8 cellular contexts compared by ENCODE assay signal in genomic region chr16:86563489-86564345, GRCh38. TPM values are rescaled to one million over a fixed set of nuclear protein-coding genes. Genes with fewer than 3 reads are reported as not detected.
DNase-seq lines count a peak whose midpoint lies in the region; ATAC-seq and TF ChIP-seq lines count a peak whose summit lies in the region.

No MANE protein-coding gene starts in this region.

- H3K4me2 ChIP-seq in mammary epithelial cell (ENCODE audit: insufficient read depth, low read depth, low read length) = peak overlapping the region; percentile 77

- dilution Hi-C loops in mammary epithelial cell (cut with HindIII; ENCODE audit: low sequenced_read_pairs) = no loop called here

- in situ Hi-C loops in mammary epithelial cell (cut with MboI; ENCODE audit: low sequenced_read_pairs in 2 of 2) = loop anchor here (10.0 to 25.0 kb wide), 4 partner anchors 501 to 824 kb away; partner anchors contain the start of genes FBXO31 (in 1 of the 2) and MAP1LC3B (in 1 of the 2)

- CTCF ChIA-PET in mammary epithelial cell (lab: Charles Lee; ENCODE audit: low non-redundant PET) = interaction anchor here (0.6 to 1.2 kb wide), 5 partner anchors 197 to 720 kb away, joined by 3 to 7 read pairs (median 3); no protein-coding TSS in a partner anchor

- ATAC-seq in HG02981 (IDR thresholded peaks at IDR 0.05; ENCODE audit: unreplicated experiment) (peak; percentile 60), GM21390 (IDR thresholded peaks at IDR 0.05; ENCODE audit: unreplicated experiment) (no peak)

- H2AFZ ChIP-seq in mammary epithelial cell (ENCODE audit: low read depth, low read length) = peak overlapping the region; percentile 86

- no peaks in the 10 kb centered on the region for H3K27me3 ChIP-seq in mammary epithelial cell (ENCODE audit: insufficient read depth, low read length)

- BruUV-seq in mammary epithelial cell (replicated peaks; lab: Mats Ljungman, UMichigan) = no TSS peak

- H3K9me3 ChIP-seq in mammary epithelial cell (replicated peaks; ENCODE audit: insufficient read depth, low read length) = no peaks in the 10 kb centered on the region

- H4K20me1 ChIP-seq in mammary epithelial cell (ENCODE audit: insufficient read depth, low read length) = no peaks in the 10 kb centered on the region

- peak; percentile 89 for DNase-seq in GM03348 (ENCODE audit: low spot score)
- DNase-seq in NCI-H2227 (lab: John Stamatoyannopoulos, UW; ENCODE audit: unreplicated experiment) = peak; percentile 86
- DNase-seq in mammary epithelial cell = peak; percentile 81
- DNase-seq in islet precursor cell = peak; percentile 92
- peak; percentile 90 for DNase-seq in stimulated activated CD4-positive, alpha-beta T cell treated with anti-CD3 and anti-CD28 coated beads, Interleukin-15, amount 100 ng/mL, for 24 hours

- TF ChIP-seq CTCF in VCaP (conservative IDR thresholded peaks at IDR 0.05) (peak; percentile 89), mammary epithelial cell (conservative IDR thresholded peaks at IDR 0.05 in 1 of 2, IDR thresholded peaks at IDR 0.05 in 1 of 2; ENCODE audit: extremely low read depth in 1 of 2, insufficient read depth in 1 of 2, low read depth in 1 of 2, low read length in 2 of 2) (peak; percentile 100)

- intact Hi-C loops in mammary epithelial cell (cut with micrococcal nuclease) = loop anchor here (1.0 to 5.0 kb wide), 10 partner anchors 311 to 1309 kb away; no protein-coding TSS in a partner anchor

- H3K79me2 ChIP-seq in mammary epithelial cell (ENCODE audit: insufficient read depth, low read length) = peaks cover 10% of the 10 kb centered on the region

- H3K36me3 ChIP-seq in mammary epithelial cell (ENCODE audit: insufficient read depth, low read length) = no peaks in the 10 kb centered on the region

- H3K27ac ChIP-seq in VCaP (no peak overlapping the region), mammary epithelial cell (ENCODE audit: insufficient read depth, low read depth, low read length) (no peak overlapping the region)

- H3K4me3 ChIP-seq in mammary epithelial cell (replicated peaks in 1 of 3; ENCODE audit: insufficient read depth in 1 of 3, low read depth in 2 of 3, low read length in 3 of 3) = peak overlapping the region; percentile 11 to 38 (median 12)

- WGBS in mammary epithelial cell (ENCODE audit: low coverage, missing lambda C conversion rate) = 3% methylated on average over 38 of the region's 41 CpGs

- H3K4me1 ChIP-seq in mammary epithelial cell (ENCODE audit: insufficient read depth, low read length) = peaks cover 11% of the 10 kb centered on the region

- no peak overlapping the region for H3K9ac ChIP-seq in mammary epithelial cell (ENCODE audit: insufficient read depth, low read length)

RNA-seq across cellular contexts. Expression of gene FOXC2, which starts 2.9 kb away (rescaled TPM):
- 10 to 100 TPM in 1 of 2 donors, 1 to 10 TPM in 1; 1.3 to 13.3 TPM for total RNA-seq in mammary epithelial cell
- 1.3 TPM for polyA plus RNA-seq in mammary epithelial cell
- 0.98 TPM for polyA minus RNA-seq in mammary epithelial cell

RNA-seq across cellular contexts. Expression of gene MTHFSD, which starts 8.7 kb away (rescaled TPM):
- total RNA-seq in mammary epithelial cell = 10 to 100 TPM; 17.3 to 25.4 TPM
- polyA plus RNA-seq in mammary epithelial cell = 11.3 TPM
- polyA minus RNA-seq in mammary epithelial cell = 1.4 TPM

RNA-seq across cellular contexts. Expression of gene FOXL1, which starts 14.6 kb away (rescaled TPM):
- 1 to 10 TPM; 2.2 to 8.0 TPM for total RNA-seq in mammary epithelial cell
- polyA plus RNA-seq in mammary epithelial cell = 1.2 TPM
- 0.47 TPM for polyA minus RNA-seq in mammary epithelial cell

RNA-seq across cellular contexts. Expression of gene FOXF1, which starts 53.4 kb away (rescaled TPM):
- total RNA-seq in mammary epithelial cell = not detected
- not detected for polyA plus RNA-seq in mammary epithelial cell
- polyA minus RNA-seq in mammary epithelial cell = not detected
